ENCODE assay signal across 13 cellular contexts in genomic region chr3:122067214-122067550, GRCh38. TPM values are rescaled to one million over a fixed set of nuclear protein-coding genes. Genes with fewer than 3 reads are reported as not detected.
A peak's percentile ranks its signal among the peaks of the same experiment; 100 is the strongest.
DNase-seq lines count a peak whose midpoint lies in the region; ATAC-seq and TF ChIP-seq lines count a peak whose summit lies in the region.
"Had no signal": no experiment of that assay in that cellular context is flagged by ENCODE, and none has a peak within 500 bp of the region (broad histone marks: within the 10 kb centered on the region; RNA-seq: fewer than 3 reads in every experiment).

No MANE protein-coding gene starts in this region.

- H3K4me3 ChIP-seq in heart left ventricle (peak overlapping the region in 1 of 12 donors; percentile 16), OCI-LY1 (ENCODE audit: low read depth, low read length, poor library complexity, severe bottlenecking) (peak overlapping the region; percentile 48)

- H3K9me3 Mint-ChIP-seq in stimulated activated memory B cell treated with anti-CD40 and anti-IgM and Interleukin-4, amounts not matched to agents 10 μg/mL and 1 μg/mL and 100 μg/mL, for 72 hours, result no peaks in the 10 kb centered on the region
- no peaks in the 10 kb centered on the region for H3K9me3 Mint-ChIP-seq in activated naive CD4-positive, alpha-beta T cell treated with anti-CD3 and anti-CD28 coated beads, Interleukin-2, amount 50 U/mL, for 72 hours
- H3K9me3 Mint-ChIP-seq: activated T-cell treated with anti-CD3 and anti-CD28 coated beads, Interleukin-2, amount 50 U/mL, for 72 hours had no signal

- H3K9me3 ChIP-seq in heart left ventricle, result no peaks in the 10 kb centered on the region
- H3K9me3 ChIP-seq in OCI-LY1 (ENCODE audit: low read length), result no peaks in the 10 kb centered on the region

- H3K27ac ChIP-seq in heart left ventricle (peak overlapping the region in 1 of 12 donors; percentile 83), OCI-LY1 (ENCODE audit: low read depth, low read length, poor library complexity, severe bottlenecking) (peak overlapping the region; percentile 88)

- ATAC-seq in left ventricle myocardium superior, result peak; percentile 27
- ATAC-seq in heart left ventricle, result no peak
- ATAC-seq in HG02885 (IDR thresholded peaks at IDR 0.05; ENCODE audit: poor library complexity, unreplicated experiment), result peak; percentile 67
- peak; percentile 81 for ATAC-seq in stimulated activated memory B cell treated with anti-CD40 and anti-IgM and Interleukin-4, amounts not matched to agents 10 μg/mL and 1 μg/mL and 100 μg/mL, for 72 hours
- ATAC-seq in activated naive CD4-positive, alpha-beta T cell treated with anti-CD3 and anti-CD28 coated beads, Interleukin-2, amount 50 U/mL, for 72 hours, result no peak

- 48 to 63% (median 56%) methylated on average over 5 of the region's 5 CpGs for WGBS in heart left ventricle, 4 donors

- no peaks in the 10 kb centered on the region for H3K27me3 Mint-ChIP-seq in stimulated activated memory B cell treated with anti-CD40 and anti-IgM and Interleukin-4, amounts not matched to agents 10 μg/mL and 1 μg/mL and 100 μg/mL, for 72 hours

- TF ChIP-seq CTCF in heart left ventricle (IDR thresholded peaks at IDR 0.05) (no peak), OCI-LY1 (IDR thresholded peaks at IDR 0.05; ENCODE audit: low read length) (no peak)

- no peak for DNase-seq in left ventricle myocardium superior
- no peak for DNase-seq in heart left ventricle
- no peak for DNase-seq in activated naive CD4-positive, alpha-beta T cell treated with anti-CD3 and anti-CD28 coated beads, Interleukin-2, amount 50 U/mL, for 72 hours (ENCODE audit: low spot score in 2 of 2)
- no peak for DNase-seq in globus pallidus (ENCODE audit: low spot score)
- no peak for DNase-seq in DMS153 (lab: John Stamatoyannopoulos, UW)
- DNase-seq: activated T-cell treated with anti-CD3 and anti-CD28 coated beads, Interleukin-2, amount 50 U/mL, for 72 hours; hippocampal formation; stimulated activated CD4-positive, alpha-beta T cell treated with anti-CD3 and anti-CD28 coated beads, Interleukin-12 subunit alpha, Interleukin-12 subunit beta, amount 100 ng/mL, for 4 hours; SW 1271 had no signal

- H3K27ac Mint-ChIP-seq in stimulated activated memory B cell treated with anti-CD40 and anti-IgM and Interleukin-4, amounts not matched to agents 10 μg/mL and 1 μg/mL and 100 μg/mL, for 72 hours, result peak overlapping the region; percentile 64
- H3K27ac Mint-ChIP-seq in activated naive CD4-positive, alpha-beta T cell treated with anti-CD3 and anti-CD28 coated beads, Interleukin-2, amount 50 U/mL, for 72 hours, result no peak overlapping the region
- H3K27ac Mint-ChIP-seq: activated T-cell treated with anti-CD3 and anti-CD28 coated beads, Interleukin-2, amount 50 U/mL, for 72 hours had no signal

- H3K36me3 ChIP-seq in heart left ventricle (no peaks in the 10 kb centered on the region), OCI-LY1 (ENCODE audit: insufficient read depth, low read length) (0 out of 2 replicates have a peak, but pooled peaks cover 3% of the 10 kb centered on the region)

- peak overlapping the region; percentile 74 for H3K4me2 ChIP-seq in OCI-LY1 (ENCODE audit: low read length)

- no peaks in the 10 kb centered on the region for H4K20me1 ChIP-seq in OCI-LY1 (ENCODE audit: insufficient read depth, low read length)

- H3K4me1 ChIP-seq in heart left ventricle, result peaks cover 0 to 40% (median 0%) of the 10 kb centered on the region in 12 donors
- H3K4me1 ChIP-seq in OCI-LY1 (ENCODE audit: insufficient read depth, low read length, severe bottlenecking), result peaks cover 88% of the 10 kb centered on the region

- H3F3A ChIP-seq in OCI-LY1 (ENCODE audit: insufficient read depth, low read length), result 0 out of 2 replicates have a peak, but pooled peaks cover 5% of the 10 kb centered on the region

- TF ChIP-seq POLR2A in heart left ventricle (IDR thresholded peaks at IDR 0.05), result no peak

- no peaks in the 10 kb centered on the region for H3K27me3 ChIP-seq in heart left ventricle
- H3K27me3 ChIP-seq in OCI-LY1 (ENCODE audit: insufficient read depth, low read length), result no peaks in the 10 kb centered on the region

- peaks cover 5% of the 10 kb centered on the region for H3K36me3 Mint-ChIP-seq in stimulated activated memory B cell treated with anti-CD40 and anti-IgM and Interleukin-4, amounts not matched to agents 10 μg/mL and 1 μg/mL and 100 μg/mL, for 72 hours
- no peaks in the 10 kb centered on the region for H3K36me3 Mint-ChIP-seq in activated naive CD4-positive, alpha-beta T cell treated with anti-CD3 and anti-CD28 coated beads, Interleukin-2, amount 50 U/mL, for 72 hours

- H3K9me2 ChIP-seq in OCI-LY1 (ENCODE audit: low read depth, low read length), result no peaks in the 10 kb centered on the region

- intact Hi-C loops in left ventricle myocardium superior (cut with micrococcal nuclease), result no loop called here
- intact Hi-C loops in heart left ventricle (cut with DNase I), result no loop called here

- H3K4me3 Mint-ChIP-seq in stimulated activated memory B cell treated with anti-CD40 and anti-IgM and Interleukin-4, amounts not matched to agents 10 μg/mL and 1 μg/mL and 100 μg/mL, for 72 hours, result peak overlapping the region; percentile 35

- H2AFZ ChIP-seq in OCI-LY1 (ENCODE audit: low read length), result no peak overlapping the region

- peak overlapping the region; percentile 39 for H3K9ac ChIP-seq in OCI-LY1 (ENCODE audit: low read length)

- peaks cover 32% of the 10 kb centered on the region for H3K79me2 ChIP-seq in OCI-LY1 (ENCODE audit: insufficient read depth, low read length)

- peaks cover 59% of the 10 kb centered on the region for H3K4me1 Mint-ChIP-seq in stimulated activated memory B cell treated with anti-CD40 and anti-IgM and Interleukin-4, amounts not matched to agents 10 μg/mL and 1 μg/mL and 100 μg/mL, for 72 hours

RNA-seq across cellular contexts. Expression of gene CD86, which starts 12.0 kb away (rescaled TPM):
- total RNA-seq in left ventricle myocardium superior (4.4 TPM), heart left ventricle (10 to 100 TPM in 2 of 9 donors, 1 to 10 TPM in 4, under 1 TPM in 3; 0.56 to 30.0 (median 1.8) TPM)
- polyA plus RNA-seq in heart left ventricle, result under 1 TPM; 0.38 to 0.86 TPM
- under 1 TPM; 0.14 to 0.49 TPM for total RNA-seq in activated naive CD4-positive, alpha-beta T cell treated with anti-CD3 and anti-CD28 coated beads, Interleukin-2, amount 50 U/mL, for 72 hours

RNA-seq across cellular contexts. Expression of gene ILDR1, which starts 45.1 kb away (rescaled TPM):
- total RNA-seq in left ventricle myocardium superior, result 0.20 TPM
- total RNA-seq in heart left ventricle, result under 1 TPM in 3 of 9 donors, not detected in 6; 0.18 to 0.24 (median 0.20) TPM
- not detected for polyA plus RNA-seq in heart left ventricle
- total RNA-seq in activated naive CD4-positive, alpha-beta T cell treated with anti-CD3 and anti-CD28 coated beads, Interleukin-2, amount 50 U/mL, for 72 hours, result not detected
- total RNA-seq: cerebellum had no signal

Comparison
In these comparisons a context has a peak if more than half of its experiments do, and no peak if none do; other contexts are left out.
1. ATAC-seq: peak in left ventricle myocardium superior (single experiment), HG02885 (single experiment) and stimulated activated memory B cell treated with anti-CD40 and anti-IgM and Interleukin-4, amounts not matched to agents 10 μg/mL and 1 μg/mL and 100 μg/mL, for 72 hours (single experiment); none in heart left ventricle (0 of 4) and activated naive CD4-positive, alpha-beta T cell treated with anti-CD3 and anti-CD28 coated beads, Interleukin-2, amount 50 U/mL, for 72 hours (0 of 2).